26 cellular contexts compared by ENCODE assay signal in the genomic region with DNA sequence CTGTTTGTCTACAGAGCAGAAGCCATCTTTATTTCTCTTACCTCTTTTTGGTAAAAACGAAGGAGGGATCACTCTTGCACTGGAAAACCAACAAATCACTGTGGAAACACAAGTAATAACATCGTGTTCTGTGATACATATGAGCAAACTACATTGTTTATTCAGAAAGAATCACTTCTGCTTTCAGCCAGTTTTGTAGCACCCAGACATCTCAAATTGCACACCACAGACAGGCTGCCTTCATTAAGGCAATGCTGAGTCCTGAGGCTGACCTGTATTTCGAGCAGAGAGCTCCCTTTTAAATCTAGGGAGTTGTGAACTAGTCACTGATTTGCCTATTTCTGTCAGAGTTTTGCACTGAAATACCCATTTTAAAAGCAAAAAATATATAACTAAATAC.
"Had no signal": no experiment of that assay in that cellular context is flagged by ENCODE, and none has a peak within 500 bp of the region (broad histone marks: within the 10 kb centered on the region; RNA-seq: fewer than 3 reads in every experiment).

No MANE protein-coding gene starts in this region.

- H3K4me3 ChIP-seq: coronary artery, dorsolateral prefrontal cortex, left ventricle myocardium inferior, lung, stomach, thyroid gland, upper lobe of left lung, vagina had no signal

- ATAC-seq: natural killer cell; right cardiac atrium; stimulated activated naive B cell treated with anti-CD40 and anti-IgM and Interleukin-4, amounts not matched to agents 10 μg/mL and 1 μg/mL and 100 μg/mL, for 72 hours had no signal

- H3K4me1 ChIP-seq: left ventricle myocardium inferior, stomach, thyroid gland, upper lobe of left lung, vagina had no signal

- DNase-seq: activated CD4-positive, alpha-beta memory T cell treated with anti-CD3 and anti-CD28 coated beads for 36 hours; activated CD4-positive, alpha-beta T cell treated with anti-CD3 and anti-CD28 coated beads, Interleukin-2, amount 10 ng/mL, durations not matched to agents 24 days and 14 days; activated CD4-positive, CD25-positive, alpha-beta regulatory T cell treated with anti-CD3 and anti-CD28 coated beads, Interleukin-2, amount 50 U/mL, for 72 hours; activated CD8-positive, alpha-beta memory T cell treated with anti-CD3 and anti-CD28 coated beads, Interleukin-2, amount 50 U/mL, for 4 hours; activated gamma-delta T cell treated with Interleukin-2 at 50 U/mL for 16 hours; activated naive CD4-positive, alpha-beta T cell treated with anti-CD3 and anti-CD28 coated beads, Interleukin-2, amount 50 U/mL, for 16 hours; activated T-cell treated with anti-CD3 and anti-CD28 coated beads, Interleukin-2, amount 50 U/mL, for 1 hour; amniotic stem cell; brain microvascular endothelial cell; dorsolateral prefrontal cortex; effector memory CD4-positive, alpha-beta T cell; glutamatergic neuron; islet precursor cell; left ventricle myocardium inferior; mesendoderm; natural killer cell; right cardiac atrium; stimulated activated CD4-positive, alpha-beta T cell treated with anti-CD3 and anti-CD28 coated beads, Interleukin-15, amount 100 ng/mL, for 24 hours; stimulated activated CD4-positive, alpha-beta T cell treated with anti-CD3 and anti-CD28 coated beads, Interleukin-2, amount 100 ng/mL, for 24 hours; stimulated activated naive B cell treated with anti-CD40 and anti-IgM and Interleukin-4, amounts not matched to agents 10 μg/mL and 1 μg/mL and 100 μg/mL, for 72 hours; stomach; thyroid gland; upper lobe of left lung had no signal

- H3K36me3 ChIP-seq: brain microvascular endothelial cell, left ventricle myocardium inferior, stomach, thyroid gland, upper lobe of left lung, vagina had no signal

- H3K9me3 ChIP-seq: left ventricle myocardium inferior, stomach, thyroid gland, upper lobe of left lung, vagina had no signal

- H3K27me3 ChIP-seq: brain microvascular endothelial cell, dorsolateral prefrontal cortex, stomach, thyroid gland, upper lobe of left lung, vagina had no signal

- H3K27ac ChIP-seq: brain microvascular endothelial cell, coronary artery, dorsolateral prefrontal cortex, left ventricle myocardium inferior, stomach, thyroid gland, upper lobe of left lung, vagina had no signal
